27 cellular contexts compared by ENCODE assay signal in the genomic region with DNA sequence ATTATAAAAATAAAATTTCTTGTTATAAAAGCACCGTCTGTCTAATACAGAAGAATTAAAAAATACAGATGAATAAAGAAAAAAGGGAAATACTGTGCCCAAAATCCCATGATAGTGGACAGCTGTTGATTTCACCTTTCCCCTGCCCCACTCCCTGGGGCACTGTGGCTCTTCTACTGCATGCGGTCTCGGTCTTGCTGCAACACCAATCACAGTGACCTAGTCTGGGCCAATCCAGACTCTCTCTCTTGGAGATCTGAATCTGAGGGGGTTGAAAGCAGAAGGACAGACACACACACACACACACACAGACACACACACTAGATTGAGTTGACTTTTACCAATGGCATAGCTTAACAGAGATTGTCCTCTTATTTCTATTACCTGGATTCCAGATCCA.
DNase-seq lines count a peak whose midpoint lies in the region; ATAC-seq, FAIRE-seq and TF ChIP-seq lines count a peak whose summit lies in the region.
"Had no signal": no experiment of that assay in that cellular context is flagged by ENCODE, and none has a peak within 500 bp of the region (broad histone marks: within the 10 kb centered on the region; RNA-seq: fewer than 3 reads in every experiment).

No MANE protein-coding gene starts in this region.

- DNase-seq in CD1c-positive myeloid dendritic cell (ENCODE audit: extremely low spot score) (peak; percentile 49), NOMO-1 treated with dmso at 0.1 percent for 144 hours (lab: John Stamatoyannopoulos, UW; ENCODE audit: unreplicated experiment) (peak; percentile 22), GM12878 (ENCODE audit: low read depth, low spot score) (no peak), upper lobe of right lung (no peak), Ammon's horn (ENCODE audit: low spot score) (no peak), small intestine (no peak), medulla oblongata (ENCODE audit: extremely low spot score) (no peak)
- DNase-seq: AML-193; CD4-positive, CD25-positive, alpha-beta regulatory T cell; DMS153; DND-41; GM23248; H9; KBM-7; NCI-H1092; NCI-H1417 treated with DMSO at 0.1 percent for 48 hours; NCI-H1694 treated with DMSO at 0.1 percent for 48 hours; NCI-H2081 treated with DMSO at 0.1 percent for 48 hours; NCI-H2171; NCI-H226; NCI-H510A; NCI-H69; Right ventricle myocardium superior; RPMI8226; T-helper 1 cell had no signal

- ATAC-seq in GM12878 (peak; percentile 47), upper lobe of right lung (peak; percentile 91)
- ATAC-seq: A549 had no signal

- H3K27me3 ChIP-seq in GM12878 (replicated peaks in 1 of 2; ENCODE audit: control insufficient read depth in 2 of 2, insufficient read depth in 2 of 2, low read length in 1 of 2) (no peaks in the 10 kb centered on the region), upper lobe of right lung (no peaks in the 10 kb centered on the region), small intestine (ENCODE audit: control insufficient read depth in 2 of 2, insufficient read depth in 2 of 2, low read length in 2 of 2) (no peaks in the 10 kb centered on the region)
- H3K27me3 ChIP-seq: SJSA1 had no signal

- CTCF ChIA-PET in GM12878 (lab: Yijun Ruan, JAX), result interaction anchor here (0.7 kb wide), 1 partner anchor 168 kb away, joined by 3 read pairs; no protein-coding TSS in a partner anchor

- no peaks in the 10 kb centered on the region for H4K20me1 ChIP-seq in GM12878 (ENCODE audit: control insufficient read depth, insufficient read depth)

- in situ Hi-C loops in GM12878 (cut with MboI), result no loop called here

- no peak overlapping the region for H3K9ac ChIP-seq in GM12878 (ENCODE audit: control insufficient read depth, insufficient read depth, low read length)
- H3K9ac ChIP-seq: GM23248 had no signal

- H3K27ac ChIP-seq in GM12878 (ENCODE audit: control insufficient read depth, insufficient read depth) (no peak overlapping the region), upper lobe of right lung (no peak overlapping the region), small intestine (ENCODE audit: low read depth in 1 of 2, low read length in 1 of 2) (no peak overlapping the region)
- H3K27ac ChIP-seq: A549, GM23248, SJSA1 had no signal

- RAD21 ChIA-PET in GM12878 (lab: Charles Lee; ENCODE audit: unreplicated experiment), result interaction anchor here (0.6 kb wide), 1 partner anchor 12 kb away, joined by 3 read pairs; no protein-coding TSS in a partner anchor

- H3K36me3 ChIP-seq in GM12878 (ENCODE audit: control insufficient read depth in 2 of 2, insufficient read depth in 2 of 2, low read length in 1 of 2) (no peaks in the 10 kb centered on the region), upper lobe of right lung (no peaks in the 10 kb centered on the region), small intestine (ENCODE audit: control insufficient read depth in 2 of 2, insufficient read depth in 2 of 2, low read length in 2 of 2) (no peaks in the 10 kb centered on the region)
- H3K36me3 ChIP-seq: SJSA1 had no signal

- H2AFZ ChIP-seq in GM12878 (ENCODE audit: control insufficient read depth, low read depth, low read length), result no peak overlapping the region
- H2AFZ ChIP-seq: GM23248 had no signal

- intact Hi-C loops in GM12878 (cut with micrococcal nuclease; ENCODE audit: unreplicated experiment) (no loop called here), upper lobe of right lung (cut with DNase I) (no loop called here)

- H3K79me2 ChIP-seq in GM12878 (ENCODE audit: control insufficient read depth, insufficient read depth, low read length), result no peaks in the 10 kb centered on the region

- POLR2A ChIA-PET in GM12878 (lab: Charles Lee), result interaction anchor here (0.5 kb wide), 1 partner anchor 1003 kb away, joined by 3 read pairs; no protein-coding TSS in a partner anchor

- TF ChIP-seq CTCF in GM12878 (IDR thresholded peaks at IDR 0.05 in 2 of 3, conservative IDR thresholded peaks at IDR 0.05 in 1 of 3; ENCODE audit: control insufficient read depth in 2 of 3, extremely low read depth in 1 of 3, insufficient read depth in 1 of 3, low read depth in 3 of 3, low read length in 3 of 3) (no peak), upper lobe of right lung (IDR thresholded peaks at IDR 0.05) (no peak)

- SMC1A ChIA-PET in GM12878 (lab: Charles Lee; ENCODE audit: uncharacterized antibody, unreplicated experiment), result interaction anchor here (0.7 kb wide), 2 partner anchors 15 to 18 kb away, joined by 3 to 4 read pairs; no protein-coding TSS in a partner anchor

- FAIRE-seq in GM12878 (lab: Jason Lieb, UNC) (no peak), small intestine (lab: Jason Lieb, UNC) (no peak)
- FAIRE-seq: A549 had no signal

- H3K4me2 ChIP-seq in GM12878 (ENCODE audit: control insufficient read depth, insufficient read depth), result no peak overlapping the region
- H3K4me2 ChIP-seq: A549 had no signal

- H3K9me3 ChIP-seq in GM12878 (replicated peaks; ENCODE audit: control insufficient read depth, insufficient read depth, low read length) (peaks cover 5% of the 10 kb centered on the region; the same call in 1 of the 3 replicates), upper lobe of right lung (no peaks in the 10 kb centered on the region), small intestine (ENCODE audit: control insufficient read depth, low read depth) (no peaks in the 10 kb centered on the region)
- H3K9me3 ChIP-seq: A549, SJSA1 had no signal

- peaks cover 11% of the 10 kb centered on the region for H3K4me1 ChIP-seq in GM12878 (ENCODE audit: control insufficient read depth, insufficient read depth, low read length)
- no peaks in the 10 kb centered on the region for H3K4me1 ChIP-seq in upper lobe of right lung
- H3K4me1 ChIP-seq in small intestine (ENCODE audit: control insufficient read depth in 2 of 2, insufficient read depth in 1 of 2, low read depth in 1 of 2, low read length in 1 of 2), result no peaks in the 10 kb centered on the region
- H3K4me1 ChIP-seq: A549 had no signal

- no peak for TF ChIP-seq EP300 in GM12878 (IDR thresholded peaks at IDR 0.05; ENCODE audit: borderline replicate concordance in 1 of 2, control insufficient read depth in 1 of 2, low read depth in 2 of 2, low read length in 2 of 2)

- BruUV-seq in GM12878 (replicated peaks; lab: Mats Ljungman, UMichigan), result no TSS peak

- 36% methylated on average over 3 of the region's 3 CpGs for WGBS in GM12878 (ENCODE audit: insufficient coverage, insufficient replicate concordance, low lambda C conversion rate, missing lambda C conversion rate)
- 88 to 91% (median 89%) methylated on average over 3 of the region's 3 CpGs for WGBS in small intestine, 3 donors

- no peak for TF ChIP-seq RAD21 in GM12878 (IDR thresholded peaks at IDR 0.05; ENCODE audit: insufficient read depth, low read depth, low read length)

- no peak for TF ChIP-seq POLR2A in GM12878 (IDR thresholded peaks at IDR 0.05; ENCODE audit: low read depth, low read length)

- H3K4me3 ChIP-seq in GM12878 (no peak overlapping the region), upper lobe of right lung (no peak overlapping the region), small intestine (ENCODE audit: low read depth in 1 of 2, low read length in 2 of 2) (no peak overlapping the region)
- H3K4me3 ChIP-seq: A549, GM23248, SJSA1 had no signal

TF ChIP-seq in GM12878, 131 proteins besides CTCF, POLR2A, EP300 and RAD21 (continues in another document):
- TF ChIP-seq, protein P1, sequence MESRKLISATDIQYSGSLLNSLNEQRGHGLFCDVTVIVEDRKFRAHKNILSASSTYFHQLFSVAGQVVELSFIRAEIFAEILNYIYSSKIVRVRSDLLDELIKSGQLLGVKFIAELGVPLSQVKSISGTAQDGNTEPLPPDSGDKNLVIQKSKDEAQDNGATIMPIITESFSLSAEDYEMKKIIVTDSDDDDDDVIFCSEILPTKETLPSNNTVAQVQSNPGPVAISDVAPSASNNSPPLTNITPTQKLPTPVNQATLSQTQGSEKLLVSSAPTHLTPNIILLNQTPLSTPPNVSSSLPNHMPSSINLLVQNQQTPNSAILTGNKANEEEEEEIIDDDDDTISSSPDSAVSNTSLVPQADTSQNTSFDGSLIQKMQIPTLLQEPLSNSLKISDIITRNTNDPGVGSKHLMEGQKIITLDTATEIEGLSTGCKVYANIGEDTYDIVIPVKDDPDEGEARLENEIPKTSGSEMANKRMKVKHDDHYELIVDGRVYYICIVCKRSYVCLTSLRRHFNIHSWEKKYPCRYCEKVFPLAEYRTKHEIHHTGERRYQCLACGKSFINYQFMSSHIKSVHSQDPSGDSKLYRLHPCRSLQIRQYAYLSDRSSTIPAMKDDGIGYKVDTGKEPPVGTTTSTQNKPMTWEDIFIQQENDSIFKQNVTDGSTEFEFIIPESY (IDR thresholded peaks at IDR 0.05), result no peak
- TF ChIP-seq POLR2AphosphoS2 (IDR thresholded peaks at IDR 0.05; ENCODE audit: low read depth, low read length), result no peak
- TF ChIP-seq MYB (IDR thresholded peaks at IDR 0.05; ENCODE audit: borderline replicate concordance, low read depth, low read length), result no peak
- TF ChIP-seq, protein P2, sequence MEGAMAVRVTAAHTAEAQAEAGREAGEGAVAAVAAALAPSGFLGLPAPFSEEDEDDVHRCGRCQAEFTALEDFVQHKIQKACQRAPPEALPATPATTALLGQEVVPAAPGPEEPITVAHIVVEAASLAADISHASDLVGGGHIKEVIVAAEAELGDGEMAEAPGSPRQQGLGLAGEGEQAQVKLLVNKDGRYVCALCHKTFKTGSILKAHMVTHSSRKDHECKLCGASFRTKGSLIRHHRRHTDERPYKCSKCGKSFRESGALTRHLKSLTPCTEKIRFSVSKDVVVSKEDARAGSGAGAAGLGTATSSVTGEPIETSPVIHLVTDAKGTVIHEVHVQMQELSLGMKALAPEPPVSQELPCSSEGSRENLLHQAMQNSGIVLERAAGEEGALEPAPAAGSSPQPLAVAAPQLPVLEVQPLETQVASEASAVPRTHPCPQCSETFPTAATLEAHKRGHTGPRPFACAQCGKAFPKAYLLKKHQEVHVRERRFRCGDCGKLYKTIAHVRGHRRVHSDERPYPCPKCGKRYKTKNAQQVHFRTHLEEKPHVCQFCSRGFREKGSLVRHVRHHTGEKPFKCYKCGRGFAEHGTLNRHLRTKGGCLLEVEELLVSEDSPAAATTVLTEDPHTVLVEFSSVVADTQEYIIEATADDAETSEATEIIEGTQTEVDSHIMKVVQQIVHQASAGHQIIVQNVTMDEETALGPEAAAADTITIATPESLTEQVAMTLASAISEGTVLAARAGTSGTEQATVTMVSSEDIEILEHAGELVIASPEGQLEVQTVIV (IDR thresholded peaks at IDR 0.05; ENCODE audit: borderline replicate concordance, partially characterized antibody), result no peak
- TF ChIP-seq NBN (IDR thresholded peaks at IDR 0.05), result no peak
- TF ChIP-seq TBL1XR1 (IDR thresholded peaks at IDR 0.05; ENCODE audit: low read depth, low read length), result no peak

Comparison
In these comparisons a context has a peak if more than half of its experiments do, and no peak if none do; other contexts are left out.
1. DNase-seq: peak in CD1c-positive myeloid dendritic cell (single experiment) and NOMO-1 treated with dmso at 0.1 percent for 144 hours (single experiment); none in GM12878 (single experiment), upper lobe of right lung (single experiment), Ammon's horn (single experiment), small intestine (single experiment) and medulla oblongata (single experiment).